8 cellular contexts compared by ENCODE assay signal in the genomic region with DNA sequence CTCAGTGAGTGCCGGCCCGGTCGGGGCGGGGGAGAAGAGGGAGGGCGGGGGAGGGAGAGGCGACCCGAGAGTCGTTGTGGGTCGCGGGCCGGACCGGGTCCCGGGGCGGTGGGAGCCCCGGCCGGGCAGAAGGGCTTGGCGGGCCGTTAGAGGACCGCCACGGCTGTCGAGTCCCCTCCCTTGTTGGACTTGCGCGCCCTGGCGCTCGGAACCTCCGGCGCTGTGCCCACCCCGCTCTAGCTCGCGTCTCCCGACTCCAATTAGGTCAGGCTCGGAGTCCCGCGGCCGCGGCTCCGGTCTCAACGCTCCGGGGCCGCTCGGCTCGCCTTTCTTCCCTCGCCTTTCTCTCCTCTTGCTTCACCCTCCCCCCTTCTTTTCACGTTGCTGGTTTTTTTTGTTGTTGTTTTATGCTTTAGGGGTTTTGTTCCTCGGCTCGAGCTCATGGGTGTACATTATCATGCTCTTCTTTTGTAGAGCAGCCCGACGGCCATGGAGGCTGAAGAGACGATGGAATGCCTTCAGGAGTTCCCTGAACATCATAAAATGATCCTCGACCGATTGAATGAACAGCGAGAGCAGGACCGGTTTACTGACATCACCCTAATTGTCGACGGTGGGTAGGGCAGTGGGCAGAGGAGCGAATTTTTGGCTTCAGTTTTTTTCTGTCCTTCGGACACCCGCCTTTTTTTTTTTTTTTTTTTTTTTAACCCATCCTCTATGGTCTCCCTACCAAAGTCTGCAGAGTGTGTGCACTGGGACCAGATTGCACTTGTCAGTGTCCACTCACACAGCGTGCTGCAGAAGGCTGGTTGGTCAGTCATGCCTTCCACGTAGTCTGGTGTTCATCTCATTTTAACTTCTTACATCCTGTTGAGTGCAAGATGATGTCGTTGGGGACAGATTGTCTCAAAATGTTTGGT. TPM values are rescaled to one million over a fixed set of nuclear protein-coding genes. Genes with fewer than 3 reads are reported as not detected.
DNase-seq lines count a peak whose midpoint lies in the region; ATAC-seq, FAIRE-seq and TF ChIP-seq lines count a peak whose summit lies in the region.

No MANE protein-coding gene starts in this region.

- H3K4me1 ChIP-seq in HUES64 (ENCODE audit: insufficient read depth, low read length) (peaks cover 14% of the 10 kb centered on the region; the same call in 1 of the 2 replicates), SJCRH30 (peaks cover 14% of the 10 kb centered on the region), endocrine pancreas (ENCODE audit: control insufficient read depth, insufficient read depth, low read length) (peaks cover 13% of the 10 kb centered on the region)

- H3K27me3 Mint-ChIP-seq in activated CD8-positive, alpha-beta memory T cell treated with anti-CD3 and anti-CD28 coated beads, Interleukin-2, amount 10 ng/mL, durations not matched to agents 7 days and 5 days = no peaks in the 10 kb centered on the region
- H3K27me3 Mint-ChIP-seq in mesothelial cell of epicardium (ENCODE audit: low read depth) = no peaks in the 10 kb centered on the region

- H3K27me3 ChIP-seq in HUES64 (ENCODE audit: insufficient read depth, low read length) (no peaks in the 10 kb centered on the region), SJCRH30 (no peaks in the 10 kb centered on the region), endocrine pancreas (ENCODE audit: control insufficient read depth, insufficient read depth, low read length) (no peaks in the 10 kb centered on the region)

- H3K4me3 ChIP-seq in HUES64 (ENCODE audit: low read length) (peak overlapping the region; percentile 79), SJCRH30 (peak overlapping the region; percentile 95), endocrine pancreas (ENCODE audit: control insufficient read depth, insufficient read depth, low read length) (peak overlapping the region; percentile 61)

- H3K4me3 Mint-ChIP-seq in activated CD8-positive, alpha-beta memory T cell treated with anti-CD3 and anti-CD28 coated beads, Interleukin-2, amount 10 ng/mL, durations not matched to agents 7 days and 5 days = peak overlapping the region; percentile 87
- H3K4me3 Mint-ChIP-seq in mesothelial cell of epicardium = peak overlapping the region; percentile 90

- H3K9me3 ChIP-seq in HUES64 (ENCODE audit: insufficient read depth, low read depth, low read length) = no peaks in the 10 kb centered on the region
- no peaks in the 10 kb centered on the region for H3K9me3 ChIP-seq in SJCRH30 (replicated peaks)
- H3K9me3 ChIP-seq in endocrine pancreas (ENCODE audit: control insufficient read depth, low read length) = no peaks in the 10 kb centered on the region

- no peak for DNase-seq in activated CD8-positive, alpha-beta memory T cell treated with anti-CD3 and anti-CD28 coated beads, Interleukin-2, amount 10 ng/mL, durations not matched to agents 7 days and 5 days
- no peak for DNase-seq in activated CD8-positive, alpha-beta memory T cell treated with anti-CD3 and anti-CD28 coated beads, Interleukin-2, amount 50 U/mL, for 4 hours
- DNase-seq in SJCRH30 (peak; percentile 17 to 43), mesothelial cell of epicardium (ENCODE audit: low spot score in 2 of 2, unreplicated experiment in 2 of 2) (no peak), urothelium cell line (ENCODE audit: low spot score) (peak; percentile 27)

- H3K9ac ChIP-seq in HUES64 (ENCODE audit: low read depth, low read length) (peak overlapping the region; percentile 91), endocrine pancreas (ENCODE audit: control insufficient read depth, insufficient read depth, low read length) (peak overlapping the region; percentile 36)

- peak; percentile 13 for FAIRE-seq in urothelium cell line (lab: Jason Lieb, UNC)

- CTCF ChIA-PET in activated CD8-positive, alpha-beta memory T cell treated with anti-CD3 and anti-CD28 coated beads, Interleukin-2, amount 10 ng/mL, durations not matched to agents 7 days and 5 days (lab: Charles Lee) = interaction anchor here (0.7 to 14.0 kb wide), 23 partner anchors 14 to 433 kb away, joined by 3 to 185 read pairs (median 3); a partner anchor contains a TSS

- peaks cover 41% of the 10 kb centered on the region for H3K36me3 ChIP-seq in HUES64 (ENCODE audit: insufficient read depth, low read length)
- peaks cover 42% of the 10 kb centered on the region for H3K36me3 ChIP-seq in SJCRH30
- H3K36me3 ChIP-seq in endocrine pancreas (ENCODE audit: control insufficient read depth, insufficient read depth, low read length) = no peaks in the 10 kb centered on the region

- ATAC-seq in activated CD8-positive, alpha-beta memory T cell treated with anti-CD3 and anti-CD28 coated beads, Interleukin-2, amount 10 ng/mL, durations not matched to agents 7 days and 5 days = peak; percentile 57
- peak; percentile 36 for ATAC-seq in GM21619 (IDR thresholded peaks at IDR 0.05; ENCODE audit: unreplicated experiment)

- peaks cover 47% of the 10 kb centered on the region for H3K4me1 Mint-ChIP-seq in activated CD8-positive, alpha-beta memory T cell treated with anti-CD3 and anti-CD28 coated beads, Interleukin-2, amount 10 ng/mL, durations not matched to agents 7 days and 5 days
- H3K4me1 Mint-ChIP-seq in mesothelial cell of epicardium = peaks cover 28% of the 10 kb centered on the region

- H3K9me3 Mint-ChIP-seq in activated CD8-positive, alpha-beta memory T cell treated with anti-CD3 and anti-CD28 coated beads, Interleukin-2, amount 10 ng/mL, durations not matched to agents 7 days and 5 days (ENCODE audit: low read depth) = no peaks in the 10 kb centered on the region
- H3K9me3 Mint-ChIP-seq in mesothelial cell of epicardium = no peaks in the 10 kb centered on the region

- H3K36me3 Mint-ChIP-seq in activated CD8-positive, alpha-beta memory T cell treated with anti-CD3 and anti-CD28 coated beads, Interleukin-2, amount 10 ng/mL, durations not matched to agents 7 days and 5 days = peaks cover 39% of the 10 kb centered on the region
- H3K36me3 Mint-ChIP-seq in mesothelial cell of epicardium = peaks cover 16% of the 10 kb centered on the region

- H3K27ac ChIP-seq in HUES64 (ENCODE audit: low read depth, low read length) = peak overlapping the region; percentile 98
- H3K27ac ChIP-seq in SJCRH30 = peak overlapping the region; percentile 83

- under 1% methylated on average over 60 of the region's 61 CpGs for WGBS in HUES64

- H3K27ac Mint-ChIP-seq in activated CD8-positive, alpha-beta memory T cell treated with anti-CD3 and anti-CD28 coated beads, Interleukin-2, amount 10 ng/mL, durations not matched to agents 7 days and 5 days = peak overlapping the region; percentile 93
- peak overlapping the region; percentile 98 for H3K27ac Mint-ChIP-seq in mesothelial cell of epicardium

- no peak for TF ChIP-seq CTCF in mesothelial cell of epicardium (IDR thresholded peaks at IDR 0.05; ENCODE audit: unreplicated experiment)

RNA-seq across cellular contexts. Expression of a gene that starts 1.1 kb away (rescaled TPM):
- total RNA-seq in activated CD8-positive, alpha-beta memory T cell treated with anti-CD3 and anti-CD28 coated beads, Interleukin-2, amount 10 ng/mL, durations not matched to agents 7 days and 5 days = 10 to 100 TPM; 39.9 to 56.2 TPM
- 30.4 TPM for polyA plus RNA-seq in HUES64 (2013, experiment 1 of 2)
- polyA plus RNA-seq in HUES64 (2013, experiment 2 of 2) = 31.8 TPM
- 67.2 and 80.5 TPM in 2 replicates for total RNA-seq in SJCRH30 (2014; rRNA removed; shearing (Covaris generic))
- 44.3 to 55.5 TPM (median 51.9 TPM) in 3 replicates for total RNA-seq in mesothelial cell of epicardium

Comparison
In these comparisons a context has a peak if more than half of its experiments do, and no peak if none do; other contexts are left out.
1. DNase-seq: peak in SJCRH30 (2 of 2) and urothelium cell line (single experiment); none in activated CD8-positive, alpha-beta memory T cell treated with anti-CD3 and anti-CD28 coated beads, Interleukin-2, amount 10 ng/mL, durations not matched to agents 7 days and 5 days (single experiment), activated CD8-positive, alpha-beta memory T cell treated with anti-CD3 and anti-CD28 coated beads, Interleukin-2, amount 50 U/mL, for 4 hours (single experiment) and mesothelial cell of epicardium (0 of 2).
2. Peak in every context shown above with its lines, with median percentiles within 50 percentile points of each other: H3K4me3 ChIP-seq.